26 cellular contexts compared by ENCODE assay signal in the genomic region with DNA sequence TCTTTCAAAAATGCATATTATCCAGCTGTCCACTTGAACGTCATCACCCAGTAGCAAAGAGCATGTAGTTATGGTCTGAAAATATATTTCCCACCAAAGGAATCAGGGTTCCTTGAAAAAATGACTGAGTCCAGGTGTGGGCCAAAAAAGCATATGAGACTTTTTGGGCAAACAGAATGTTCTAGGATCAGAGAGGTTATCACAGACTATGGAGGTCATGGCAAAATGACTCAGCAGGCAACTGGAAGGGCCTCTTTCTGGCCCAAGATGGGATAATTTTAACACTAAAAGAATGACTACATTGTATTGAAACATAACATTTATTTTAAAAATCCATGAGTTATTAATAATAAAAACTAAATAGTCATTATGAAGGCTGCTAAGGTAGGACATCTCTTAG.
"Had no signal": no experiment of that assay in that cellular context is flagged by ENCODE, and none has a peak within 500 bp of the region (broad histone marks: within the 10 kb centered on the region; RNA-seq: fewer than 3 reads in every experiment).

No MANE protein-coding gene starts in this region.

- H3K9ac ChIP-seq: parathyroid adenoma had no signal

- DNase-seq: nephron progenitor cell; nucleus accumbens; posterior cingulate gyrus; psoas muscle; right cardiac atrium; right lobe of liver; sigmoid colon; small intestine; stimulated activated CD4-positive, alpha-beta T cell treated with anti-CD3 and anti-CD28 coated beads, Interleukin-15, amount 100 ng/mL, for 24 hours; stimulated activated CD4-positive, alpha-beta T cell treated with anti-CD3 and anti-CD28 coated beads, Interleukin-2, amount 100 ng/mL, for 24 hours; stimulated activated CD4-positive, alpha-beta T cell treated with anti-CD3 and anti-CD28 coated beads, Interleukin-2, amount 100 ng/mL, for 48 hours; stimulated activated CD4-positive, alpha-beta T cell treated with anti-CD3 and anti-CD28 coated beads, Interleukin-4, amount 100 ng/mL, for 24 hours; stimulated activated naive B cell treated with anti-CD40 and anti-IgM and Interleukin-4, amounts not matched to agents 10 μg/mL and 1 μg/mL and 100 μg/mL, for 72 hours; stimulated activated naive CD4-positive, alpha-beta T cell treated with Interleukin-2 at 50 U/mL for 16 hours; stomach; thyroid gland; trophoblast cell; upper lobe of left lung had no signal

- FAIRE-seq: small intestine, urothelium cell line had no signal

- H3K79me2 ChIP-seq: parathyroid adenoma had no signal

- H3K36me3 ChIP-seq: neutrophil, right lobe of liver, sigmoid colon, stomach, thoracic aorta, thyroid gland, tibial nerve, upper lobe of left lung, vagina had no signal

- H3K27me3 ChIP-seq: neutrophil, right lobe of liver, sigmoid colon, stomach, thyroid gland, tibial nerve, upper lobe of left lung, vagina had no signal

- H3K27ac ChIP-seq: neutrophil, parathyroid adenoma, psoas muscle, right lobe of liver, sigmoid colon, stomach, thoracic aorta, thyroid gland, tibial nerve, upper lobe of left lung, vagina had no signal

- H3K4me3 ChIP-seq: psoas muscle, right lobe of liver, sigmoid colon, stomach, thoracic aorta, thyroid gland, tibial nerve, upper lobe of left lung, vagina had no signal

- H3K9me3 ChIP-seq: neutrophil, psoas muscle, right lobe of liver, sigmoid colon, stomach, thoracic aorta, thyroid gland, tibial nerve, upper lobe of left lung, vagina had no signal

- ATAC-seq: natural killer cell treated with Interleukin-12 subunit alpha and Interleukin-12 subunit beta and Interleukin-15 and Interleukin-18, amount 100 ng/mL, for 72 hours; psoas muscle; right cardiac atrium; stimulated activated effector memory CD8-positive, alpha-beta T cell treated with anti-CD3 and anti-CD28 coated beads, Interleukin-12 subunit alpha, Interleukin-12 subunit beta, amount 100 ng/mL, for 72 hours; stimulated activated naive B cell treated with anti-CD40 and anti-IgM and Interleukin-4, amounts not matched to agents 10 μg/mL and 1 μg/mL and 100 μg/mL, for 72 hours had no signal

- H3K4me1 ChIP-seq: parathyroid adenoma, psoas muscle, sigmoid colon, thyroid gland had no signal
